Comparison of ENCODE assay signal across 17 cellular contexts in the genomic region with DNA sequence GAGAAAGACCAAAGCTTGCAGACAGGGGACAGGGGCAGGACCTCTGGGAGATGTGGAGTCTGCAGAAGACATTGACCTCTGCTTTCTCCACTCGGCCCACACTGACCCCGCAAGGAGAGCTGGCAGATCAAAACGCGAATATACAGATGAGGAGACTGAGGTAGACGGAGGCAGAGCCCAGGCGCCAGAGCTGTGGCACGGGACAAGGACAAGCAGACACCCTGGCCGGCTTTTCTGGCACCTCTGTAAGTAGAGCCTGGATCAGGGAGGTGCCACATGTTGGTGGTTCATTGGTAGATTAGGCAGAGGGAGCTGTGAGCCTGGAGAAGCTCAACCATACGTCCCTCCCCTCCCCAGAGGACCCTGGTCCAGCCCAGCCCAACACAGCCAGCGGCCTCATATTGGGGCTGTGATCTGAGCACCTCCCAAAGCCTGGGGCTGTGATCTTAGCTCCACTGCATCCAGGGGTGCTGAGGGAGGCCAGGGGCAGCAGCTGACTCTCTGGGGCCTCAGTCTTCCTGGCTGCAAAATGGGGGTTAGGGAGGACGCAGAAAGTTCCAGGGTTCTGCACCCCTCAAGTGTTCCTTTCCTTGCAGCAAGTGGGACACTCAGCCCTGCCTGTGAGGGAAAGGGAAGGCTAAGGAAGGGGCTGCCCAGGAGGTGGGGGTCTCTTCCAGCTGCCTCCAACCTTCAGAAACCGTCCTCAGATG. TPM values are rescaled to one million over a fixed set of nuclear protein-coding genes. Genes with fewer than 3 reads are reported as not detected.
DNase-seq lines count a peak whose midpoint lies in the region; ATAC-seq and TF ChIP-seq lines count a peak whose summit lies in the region.
"Had no signal": no experiment of that assay in that cellular context is flagged by ENCODE, and none has a peak within 500 bp of the region (broad histone marks: within the 10 kb centered on the region; RNA-seq: fewer than 3 reads in every experiment).

No MANE protein-coding gene starts in this region.

- peaks cover 37% of the 10 kb centered on the region for H3K4me1 Mint-ChIP-seq in central memory CD8-positive, alpha-beta T cell
- H3K4me1 Mint-ChIP-seq in progenitor cell of endocrine pancreas (ENCODE audit: low read depth): peaks cover 4% of the 10 kb centered on the region

- ATAC-seq in central memory CD8-positive, alpha-beta T cell (replicated peaks; ENCODE audit: extremely low read depth, poor library complexity, severe bottlenecking): no peak
- no peak for ATAC-seq in HG02981 (IDR thresholded peaks at IDR 0.05; ENCODE audit: unreplicated experiment)
- no peak for ATAC-seq in HG03135 (IDR thresholded peaks at IDR 0.05; ENCODE audit: unreplicated experiment)
- no peak for ATAC-seq in GM18505 (IDR thresholded peaks at IDR 0.05; ENCODE audit: unreplicated experiment)
- ATAC-seq: Panc1 had no signal

- H3K27ac ChIP-seq in right atrium auricular region: peak overlapping the region; percentile 24 to 47
- H3K27ac ChIP-seq: A549 had no signal

- H3K27me3 Mint-ChIP-seq in central memory CD8-positive, alpha-beta T cell: no peaks in the 10 kb centered on the region
- H3K27me3 Mint-ChIP-seq in progenitor cell of endocrine pancreas: no peaks in the 10 kb centered on the region
- H3K27me3 Mint-ChIP-seq: B cell had no signal

- TF ChIP-seq CTCF in right atrium auricular region (IDR thresholded peaks at IDR 0.05) (no peak), progenitor cell of endocrine pancreas (IDR thresholded peaks at IDR 0.05; ENCODE audit: unreplicated experiment) (no peak)

- H3K36me3 Mint-ChIP-seq in central memory CD8-positive, alpha-beta T cell (ENCODE audit: insufficient read depth): peaks cover 8% of the 10 kb centered on the region
- no peaks in the 10 kb centered on the region for H3K36me3 Mint-ChIP-seq in progenitor cell of endocrine pancreas (ENCODE audit: insufficient read depth)

- no peak overlapping the region for H3K4me3 Mint-ChIP-seq in central memory CD8-positive, alpha-beta T cell
- H3K4me3 Mint-ChIP-seq in progenitor cell of endocrine pancreas (ENCODE audit: low read depth): no peak overlapping the region
- H3K4me3 Mint-ChIP-seq: B cell, CD14-positive monocyte, H9 had no signal

- H3K36me3 ChIP-seq in right atrium auricular region: no peaks in the 10 kb centered on the region
- H3K36me3 ChIP-seq: MG63 had no signal

- H3K27ac Mint-ChIP-seq in central memory CD8-positive, alpha-beta T cell (ENCODE audit: low read depth): peak overlapping the region; percentile 14
- H3K27ac Mint-ChIP-seq in progenitor cell of endocrine pancreas: peak overlapping the region; percentile 69
- H3K27ac Mint-ChIP-seq: B cell had no signal

- intact Hi-C loops in cardiac septum (cut with DNase I): no loop called here

- no peak overlapping the region for H3K4me3 ChIP-seq in right atrium auricular region
- H3K4me3 ChIP-seq: A549, MG63 had no signal

- TF ChIP-seq POLR2A in GM18505 (IDR thresholded peaks at IDR 0.05; ENCODE audit: borderline replicate concordance, extremely low read depth, insufficient read depth, insufficient read length): no peak

- peaks cover 0 to 62% of the 10 kb centered on the region in 2 donors for H3K4me1 ChIP-seq in right atrium auricular region

- DNase-seq in right atrium auricular region (ENCODE audit: low spot score) (no peak), cardiac septum (ENCODE audit: low spot score) (no peak), progenitor cell of endocrine pancreas (ENCODE audit: low spot score, unreplicated experiment) (no peak)
- no peak for DNase-seq in central memory CD8-positive, alpha-beta T cell (ENCODE audit: low spot score in 2 of 2)
- DNase-seq: EL, H9, MG63, NCI-H1417, NCI-H2081 treated with DMSO at 0.1 percent for 48 hours, NCI-H524 treated with DMSO at 0.1 percent for 48 hours had no signal

- H3K9me3 ChIP-seq in right atrium auricular region: no peaks in the 10 kb centered on the region
- H3K9me3 ChIP-seq: A549, MG63 had no signal

- no peaks in the 10 kb centered on the region for H3K9me3 Mint-ChIP-seq in central memory CD8-positive, alpha-beta T cell
- H3K9me3 Mint-ChIP-seq in progenitor cell of endocrine pancreas (ENCODE audit: low read depth): no peaks in the 10 kb centered on the region
- H3K9me3 Mint-ChIP-seq: H9 had no signal

- no peaks in the 10 kb centered on the region for H3K27me3 ChIP-seq in right atrium auricular region
- H3K27me3 ChIP-seq: MG63 had no signal

RNA-seq across cellular contexts. Expression of a gene that starts 4.0 kb away (rescaled TPM):
- total RNA-seq in right atrium auricular region: 10 to 100 TPM; 15.4 to 17.0 TPM
- total RNA-seq in cardiac septum: 14.4 TPM
- total RNA-seq in progenitor cell of endocrine pancreas: 13.5 TPM in 2 replicates

RNA-seq across cellular contexts. Expression of a gene that starts 35.3 kb away (rescaled TPM):
- 10 to 100 TPM; 37.8 to 43.8 TPM for total RNA-seq in right atrium auricular region
- 70.5 TPM for total RNA-seq in cardiac septum
- 24.7 and 26.2 TPM in 2 replicates for total RNA-seq in progenitor cell of endocrine pancreas

RNA-seq across cellular contexts. Expression of a gene that starts 35.3 kb away (rescaled TPM):
- total RNA-seq in right atrium auricular region (10 to 100 TPM; 25.5 to 27.2 TPM), cardiac septum (32.0 TPM), progenitor cell of endocrine pancreas (22.2 and 22.6 TPM in 2 replicates)
